1 cellular context compared by ENCODE assay signal in genomic region chr7:111803015-111803758, GRCh38.
TF ChIP-seq lines count a peak whose summit lies in the region.

No MANE protein-coding gene starts in this region.

TF ChIP-seq in HepG2, 621 proteins besides CTCF, POLR2A, EP300 and RAD21 (continued from another document):
- TF ChIP-seq, protein P1, sequence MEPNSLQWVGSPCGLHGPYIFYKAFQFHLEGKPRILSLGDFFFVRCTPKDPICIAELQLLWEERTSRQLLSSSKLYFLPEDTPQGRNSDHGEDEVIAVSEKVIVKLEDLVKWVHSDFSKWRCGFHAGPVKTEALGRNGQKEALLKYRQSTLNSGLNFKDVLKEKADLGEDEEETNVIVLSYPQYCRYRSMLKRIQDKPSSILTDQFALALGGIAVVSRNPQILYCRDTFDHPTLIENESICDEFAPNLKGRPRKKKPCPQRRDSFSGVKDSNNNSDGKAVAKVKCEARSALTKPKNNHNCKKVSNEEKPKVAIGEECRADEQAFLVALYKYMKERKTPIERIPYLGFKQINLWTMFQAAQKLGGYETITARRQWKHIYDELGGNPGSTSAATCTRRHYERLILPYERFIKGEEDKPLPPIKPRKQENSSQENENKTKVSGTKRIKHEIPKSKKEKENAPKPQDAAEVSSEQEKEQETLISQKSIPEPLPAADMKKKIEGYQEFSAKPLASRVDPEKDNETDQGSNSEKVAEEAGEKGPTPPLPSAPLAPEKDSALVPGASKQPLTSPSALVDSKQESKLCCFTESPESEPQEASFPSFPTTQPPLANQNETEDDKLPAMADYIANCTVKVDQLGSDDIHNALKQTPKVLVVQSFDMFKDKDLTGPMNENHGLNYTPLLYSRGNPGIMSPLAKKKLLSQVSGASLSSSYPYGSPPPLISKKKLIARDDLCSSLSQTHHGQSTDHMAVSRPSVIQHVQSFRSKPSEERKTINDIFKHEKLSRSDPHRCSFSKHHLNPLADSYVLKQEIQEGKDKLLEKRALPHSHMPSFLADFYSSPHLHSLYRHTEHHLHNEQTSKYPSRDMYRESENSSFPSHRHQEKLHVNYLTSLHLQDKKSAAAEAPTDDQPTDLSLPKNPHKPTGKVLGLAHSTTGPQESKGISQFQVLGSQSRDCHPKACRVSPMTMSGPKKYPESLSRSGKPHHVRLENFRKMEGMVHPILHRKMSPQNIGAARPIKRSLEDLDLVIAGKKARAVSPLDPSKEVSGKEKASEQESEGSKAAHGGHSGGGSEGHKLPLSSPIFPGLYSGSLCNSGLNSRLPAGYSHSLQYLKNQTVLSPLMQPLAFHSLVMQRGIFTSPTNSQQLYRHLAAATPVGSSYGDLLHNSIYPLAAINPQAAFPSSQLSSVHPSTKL (CRISPR knock-in tag; IDR thresholded peaks at IDR 0.05): peak; percentile 50; the same call in 1 of the 2 replicates
- TF ChIP-seq MEF2D (CRISPR knock-in tag; IDR thresholded peaks at IDR 0.05) (peak; percentile 90), ONECUT2 (CRISPR knock-in tag; IDR thresholded peaks at IDR 0.05) (peak; percentile 92)
TF ChIP-seq in HepG2: peak in this region for 5.
